In the genomic region with DNA sequence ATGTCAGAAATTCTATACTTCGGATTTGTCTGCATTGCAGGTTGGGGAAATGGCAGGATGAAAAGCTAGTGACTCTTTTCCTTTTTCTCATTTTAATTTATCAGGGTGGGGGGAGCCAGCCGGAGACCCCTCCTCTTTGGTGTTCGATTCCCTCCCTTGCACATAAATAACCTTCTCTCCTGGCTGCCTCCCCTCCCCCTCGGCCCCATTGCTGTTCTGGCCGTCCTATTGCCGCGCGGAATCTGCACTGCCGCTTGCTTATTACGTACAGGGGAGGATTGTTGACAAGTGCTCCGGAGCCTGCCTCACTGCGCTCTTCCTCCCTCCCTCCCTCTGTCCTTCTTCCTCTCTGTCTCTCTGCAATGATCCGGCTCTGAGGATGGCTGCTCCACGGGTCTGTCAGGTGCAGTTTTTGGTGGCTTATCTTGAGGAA, we compare ENCODE assay signal across 8 cellular contexts.
DNase-seq lines count a peak whose midpoint lies in the region; ATAC-seq and TF ChIP-seq lines count a peak whose summit lies in the region.

No MANE protein-coding gene starts in this region.

- peak overlapping the region; percentile 36 to 52 for H3K4me3 ChIP-seq in Panc1 (ENCODE audit: low read depth in 2 of 2, low read length in 2 of 2)
- H3K4me3 ChIP-seq in colonic mucosa, result no peak overlapping the region
- peak overlapping the region; percentile 53 to 71 for H3K4me3 ChIP-seq in mesenchymal stem cell (ENCODE audit: insufficient read depth in 1 of 2, low read depth in 1 of 2, low read length in 2 of 2)
- no peak overlapping the region for H3K4me3 ChIP-seq in thyroid gland (replicated peaks in 1 of 3)

- no peak overlapping the region for H2AK5ac ChIP-seq in mesenchymal stem cell (ENCODE audit: low read length, severe bottlenecking)

- H3K4me1 ChIP-seq in Panc1 (ENCODE audit: control insufficient read depth, insufficient read depth, low read length), result peaks cover 21% of the 10 kb centered on the region
- H3K4me1 ChIP-seq in colonic mucosa, result peaks cover 4% of the 10 kb centered on the region
- peaks cover 9% of the 10 kb centered on the region for H3K4me1 ChIP-seq in mesenchymal stem cell (ENCODE audit: control insufficient read depth, insufficient read depth, low read depth, low read length)
- H3K4me1 ChIP-seq in thyroid gland, result peaks cover 20 to 21% of the 10 kb centered on the region in 2 donors

- DNase-seq in activated CD4-positive, alpha-beta T cell treated with anti-CD3 and anti-CD28 coated beads, Interleukin-2, amount 10 ng/mL, durations not matched to agents 24 days and 14 days, result peak; percentile 82
- no peak for DNase-seq in activated CD4-positive, alpha-beta T cell treated with anti-CD3 and anti-CD28 coated beads for 4 hours
- DNase-seq in Panc1 (ENCODE audit: low read depth, low spot score) (no peak), colonic mucosa (peak; percentile 59), mesenchymal stem cell (peak; percentile 70), thyroid gland (peak; percentile 15 to 24), HK-2 (ENCODE audit: unreplicated experiment) (no peak)

- no peak overlapping the region for H3K23ac ChIP-seq in mesenchymal stem cell (ENCODE audit: low read length in 2 of 2)

- H3K9me3 ChIP-seq in Panc1 (ENCODE audit: control insufficient read depth, insufficient read depth, low read depth, low read length), result no peaks in the 10 kb centered on the region
- no peaks in the 10 kb centered on the region for H3K9me3 ChIP-seq in colonic mucosa
- H3K9me3 ChIP-seq in mesenchymal stem cell (ENCODE audit: control insufficient read depth, low read length), result no peaks in the 10 kb centered on the region
- no peaks in the 10 kb centered on the region for H3K9me3 ChIP-seq in thyroid gland

- H3K4me1 Mint-ChIP-seq in activated CD4-positive, alpha-beta T cell treated with anti-CD3 and anti-CD28 coated beads, Interleukin-2, amount 10 ng/mL, durations not matched to agents 24 days and 14 days, result peaks cover 68% of the 10 kb centered on the region

- ATAC-seq in Panc1 (peak; percentile 95), GM19463 (IDR thresholded peaks at IDR 0.05; ENCODE audit: unreplicated experiment) (no peak)

- peak overlapping the region; percentile 78 for H3K4me3 Mint-ChIP-seq in activated CD4-positive, alpha-beta T cell treated with anti-CD3 and anti-CD28 coated beads, Interleukin-2, amount 10 ng/mL, durations not matched to agents 24 days and 14 days

- no peaks in the 10 kb centered on the region for H3K9me3 Mint-ChIP-seq in activated CD4-positive, alpha-beta T cell treated with anti-CD3 and anti-CD28 coated beads, Interleukin-2, amount 10 ng/mL, durations not matched to agents 24 days and 14 days

- H2BK12ac ChIP-seq in mesenchymal stem cell (ENCODE audit: low read length in 2 of 2), result peak overlapping the region in 1 of 2 experiments; percentile 37

- BruUV-seq in Panc1 (replicated peaks; lab: Mats Ljungman, UMichigan), result no TSS peak

- no peak overlapping the region for H4K8ac ChIP-seq in mesenchymal stem cell (ENCODE audit: low read length)

- peak overlapping the region in 1 of 2 experiments; percentile 74 for H3K18ac ChIP-seq in mesenchymal stem cell (ENCODE audit: low read depth in 1 of 2, low read length in 2 of 2)

- TF ChIP-seq CTCF in Panc1 (IDR thresholded peaks at IDR 0.05) (no peak), colonic mucosa (IDR thresholded peaks at IDR 0.05) (no peak), thyroid gland (IDR thresholded peaks at IDR 0.05) (no peak)

- in situ Hi-C loops in Panc1 (cut with HindIII; ENCODE audit: low pct_unique_long_range_greater_than_20kb, low sequenced_read_pairs), result no loop called here

- peaks cover 33% of the 10 kb centered on the region for H3K79me1 ChIP-seq in mesenchymal stem cell (replicated peaks; ENCODE audit: low read length, poor library complexity, severe bottlenecking)

- H3K14ac ChIP-seq in mesenchymal stem cell (ENCODE audit: low read length in 2 of 2), result no peak overlapping the region

- 27% methylated on average over 5 of the region's 14 CpGs for WGBS in mesenchymal stem cell
- WGBS in thyroid gland, 2 donors, result 10 to 24% methylated on average over 14 of the region's 14 CpGs

- CTCF ChIA-PET in Panc1 (lab: Charles Lee), result no interaction called here

- no peaks in the 10 kb centered on the region for H3K27me3 Mint-ChIP-seq in activated CD4-positive, alpha-beta T cell treated with anti-CD3 and anti-CD28 coated beads, Interleukin-2, amount 10 ng/mL, durations not matched to agents 24 days and 14 days

- H2AFZ ChIP-seq in mesenchymal stem cell (ENCODE audit: low read depth, low read length), result no peak overlapping the region

- peak overlapping the region; percentile 16 for H2BK15ac ChIP-seq in mesenchymal stem cell (ENCODE audit: low read depth, poor library complexity, severe bottlenecking)

- no peak overlapping the region for H2BK5ac ChIP-seq in mesenchymal stem cell (ENCODE audit: low read depth, low read length, poor library complexity, severe bottlenecking)

- intact Hi-C loops in activated CD4-positive, alpha-beta T cell treated with anti-CD3 and anti-CD28 coated beads, Interleukin-2, amount 10 ng/mL, durations not matched to agents 24 days and 14 days (cut with micrococcal nuclease), result loop anchor here (2.0 to 5.0 kb wide), 5 partner anchors 20 to 153 kb away; partner anchors contain the start of gene JARID2
- intact Hi-C loops in Panc1 (cut with micrococcal nuclease; ENCODE audit: unreplicated experiment) (no loop called here), colonic mucosa (cut with DNase I) (no loop called here), thyroid gland (cut with DNase I) (no loop called here)

- 0 out of 2 replicates have a peak overlapping the region, but pooled peaks have one; percentile 17 for H3K27ac ChIP-seq in Panc1 (ENCODE audit: low read length)
- H3K27ac ChIP-seq in colonic mucosa, result no peak overlapping the region
- no peak overlapping the region for H3K27ac ChIP-seq in mesenchymal stem cell (ENCODE audit: low read length, poor library complexity, severe bottlenecking)
- peak overlapping the region in 1 of 3 donors; percentile 47 for H3K27ac ChIP-seq in thyroid gland

- TF ChIP-seq POLR2A in thyroid gland (IDR thresholded peaks at IDR 0.05), result no peak

- H3K27me3 ChIP-seq in Panc1 (ENCODE audit: control insufficient read depth, insufficient read depth, low read length) (no peaks in the 10 kb centered on the region), colonic mucosa (no peaks in the 10 kb centered on the region), mesenchymal stem cell (ENCODE audit: control insufficient read depth in 1 of 2, insufficient read depth in 1 of 2, low read length in 2 of 2) (no peaks in the 10 kb centered on the region), thyroid gland (no peaks in the 10 kb centered on the region)

- POLR2A ChIA-PET in Panc1 (lab: Charles Lee), result no interaction called here

- H4K91ac ChIP-seq in mesenchymal stem cell (ENCODE audit: low read length), result no peak overlapping the region

- no peak overlapping the region for H3K4ac ChIP-seq in mesenchymal stem cell (ENCODE audit: low read depth in 1 of 2, low read length in 2 of 2)

- H2BK120ac ChIP-seq in mesenchymal stem cell (ENCODE audit: low read depth, low read length), result no peak overlapping the region

- H3K36me3 ChIP-seq in Panc1 (ENCODE audit: control insufficient read depth, insufficient read depth, low read length) (no peaks in the 10 kb centered on the region), colonic mucosa (no peaks in the 10 kb centered on the region), mesenchymal stem cell (ENCODE audit: control insufficient read depth in 1 of 2, insufficient read depth in 2 of 2, low read depth in 1 of 2, low read length in 2 of 2) (no peaks in the 10 kb centered on the region), thyroid gland (no peaks in the 10 kb centered on the region)

- no peak overlapping the region for H3K9ac ChIP-seq in colonic mucosa (ENCODE audit: low read depth in 2 of 2, low read length in 2 of 2)
- peak overlapping the region; percentile 60 for H3K9ac ChIP-seq in mesenchymal stem cell (ENCODE audit: low read length)

- H3K27ac Mint-ChIP-seq in activated CD4-positive, alpha-beta T cell treated with anti-CD3 and anti-CD28 coated beads, Interleukin-2, amount 10 ng/mL, durations not matched to agents 24 days and 14 days, result peak overlapping the region; percentile 81

- peaks cover 9% of the 10 kb centered on the region for H3K36me3 Mint-ChIP-seq in activated CD4-positive, alpha-beta T cell treated with anti-CD3 and anti-CD28 coated beads, Interleukin-2, amount 10 ng/mL, durations not matched to agents 24 days and 14 days (ENCODE audit: low read depth)

- peak overlapping the region; percentile 88 for H3K4me2 ChIP-seq in mesenchymal stem cell (ENCODE audit: low read length, poor library complexity, severe bottlenecking)

Comparison
In these comparisons a context has a peak if more than half of its experiments do, and no peak if none do; other contexts are left out.
1. DNase-seq: peak in activated CD4-positive, alpha-beta T cell treated with anti-CD3 and anti-CD28 coated beads, Interleukin-2, amount 10 ng/mL, durations not matched to agents 24 days and 14 days (single experiment), colonic mucosa (single experiment), mesenchymal stem cell (single experiment) and thyroid gland (2 of 2); none in activated CD4-positive, alpha-beta T cell treated with anti-CD3 and anti-CD28 coated beads for 4 hours (0 of 2), Panc1 (single experiment) and HK-2 (single experiment).
2. H3K4me3 ChIP-seq: peak in Panc1 (2 of 2) and mesenchymal stem cell (2 of 2); none in colonic mucosa (single experiment) and thyroid gland (0 of 3).